1 cellular context compared by ENCODE assay signal in the genomic region with DNA sequence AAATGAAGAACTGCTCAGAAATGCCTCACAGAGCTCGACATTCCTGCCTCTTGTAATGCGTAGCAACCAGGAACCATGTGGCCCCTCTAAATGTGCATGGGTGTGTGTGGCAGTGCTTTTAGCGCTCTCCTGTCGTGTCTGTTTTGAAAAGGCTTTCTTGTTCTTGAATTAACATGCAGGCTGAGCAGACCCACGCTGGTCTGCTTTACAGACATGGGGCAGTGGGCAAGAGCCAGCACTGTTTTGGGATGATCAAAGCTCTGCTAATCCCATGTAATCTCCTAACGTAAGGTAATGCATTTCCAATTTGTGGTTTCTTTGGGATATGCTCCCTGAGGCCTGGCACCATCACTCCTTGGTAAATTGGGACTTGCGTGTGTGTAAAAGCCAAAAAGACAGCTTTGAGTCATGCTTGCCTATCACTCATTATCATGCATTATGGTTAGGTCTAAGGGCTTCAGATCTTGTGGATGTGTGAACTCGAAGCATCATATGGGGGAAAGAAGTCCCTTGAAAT.
TF ChIP-seq lines count a peak whose summit lies in the region.

No MANE protein-coding gene starts in this region.

TF ChIP-seq in H1, 55 proteins besides CTCF, POLR2A, EP300 and RAD21 (continued from another document):
- TF ChIP-seq, protein P1, sequence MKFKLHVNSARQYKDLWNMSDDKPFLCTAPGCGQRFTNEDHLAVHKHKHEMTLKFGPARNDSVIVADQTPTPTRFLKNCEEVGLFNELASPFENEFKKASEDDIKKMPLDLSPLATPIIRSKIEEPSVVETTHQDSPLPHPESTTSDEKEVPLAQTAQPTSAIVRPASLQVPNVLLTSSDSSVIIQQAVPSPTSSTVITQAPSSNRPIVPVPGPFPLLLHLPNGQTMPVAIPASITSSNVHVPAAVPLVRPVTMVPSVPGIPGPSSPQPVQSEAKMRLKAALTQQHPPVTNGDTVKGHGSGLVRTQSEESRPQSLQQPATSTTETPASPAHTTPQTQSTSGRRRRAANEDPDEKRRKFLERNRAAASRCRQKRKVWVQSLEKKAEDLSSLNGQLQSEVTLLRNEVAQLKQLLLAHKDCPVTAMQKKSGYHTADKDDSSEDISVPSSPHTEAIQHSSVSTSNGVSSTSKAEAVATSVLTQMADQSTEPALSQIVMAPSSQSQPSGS (IDR thresholded peaks at IDR 0.05; ENCODE audit: low read length), result no peak
- TF ChIP-seq BCL11A (IDR thresholded peaks at IDR 0.05; ENCODE audit: low read depth in 2 of 2, low read length in 2 of 2) (no peak), YY1 (IDR thresholded peaks at IDR 0.05; ENCODE audit: low read depth, low read length) (no peak), TCF12 (IDR thresholded peaks at IDR 0.05; ENCODE audit: low read depth, low read length) (no peak), KDM1A (IDR thresholded peaks at IDR 0.05; ENCODE audit: borderline replicate concordance, low read length) (no peak), NANOG (IDR thresholded peaks at IDR 0.05; ENCODE audit: insufficient read depth, low read depth, low read length, poor library complexity, severe bottlenecking) (peak; percentile 8), SIN3A (conservative IDR thresholded peaks at IDR 0.05 in 1 of 2, IDR thresholded peaks at IDR 0.05 in 1 of 2; ENCODE audit: low read depth in 1 of 2, low read length in 2 of 2) (0 out of 4 replicates have a peak, but pooled peaks of 1 of the 2 experiments have one; percentile 26), ASH2L (IDR thresholded peaks at IDR 0.05; ENCODE audit: low read length) (peak; percentile 25), BACH1 (IDR thresholded peaks at IDR 0.05; ENCODE audit: low read length) (no peak), HDAC2 (IDR thresholded peaks at IDR 0.05; ENCODE audit: borderline replicate concordance in 1 of 2, low read depth in 2 of 2, low read length in 2 of 2) (0 out of 4 replicates have a peak, but pooled peaks of 1 of the 2 experiments have one; percentile 60), SP1 (IDR thresholded peaks at IDR 0.05; ENCODE audit: low read depth, low read length) (0 out of 2 replicates have a peak, but pooled peaks have one; percentile 34), KDM5A (IDR thresholded peaks at IDR 0.05; ENCODE audit: low read length) (no peak), SP4 (IDR thresholded peaks at IDR 0.05; ENCODE audit: low read length) (no peak)
- TF ChIP-seq, protein P2, sequence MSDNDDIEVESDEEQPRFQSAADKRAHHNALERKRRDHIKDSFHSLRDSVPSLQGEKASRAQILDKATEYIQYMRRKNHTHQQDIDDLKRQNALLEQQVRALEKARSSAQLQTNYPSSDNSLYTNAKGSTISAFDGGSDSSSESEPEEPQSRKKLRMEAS (IDR thresholded peaks at IDR 0.05), result peak; percentile 76
- TF ChIP-seq, protein P3, sequence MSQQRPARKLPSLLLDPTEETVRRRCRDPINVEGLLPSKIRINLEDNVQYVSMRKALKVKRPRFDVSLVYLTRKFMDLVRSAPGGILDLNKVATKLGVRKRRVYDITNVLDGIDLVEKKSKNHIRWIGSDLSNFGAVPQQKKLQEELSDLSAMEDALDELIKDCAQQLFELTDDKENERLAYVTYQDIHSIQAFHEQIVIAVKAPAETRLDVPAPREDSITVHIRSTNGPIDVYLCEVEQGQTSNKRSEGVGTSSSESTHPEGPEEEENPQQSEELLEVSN (IDR thresholded peaks at IDR 0.05), result peak; percentile 45; the same call in 1 of the 2 replicates
- TF ChIP-seq, protein P4, sequence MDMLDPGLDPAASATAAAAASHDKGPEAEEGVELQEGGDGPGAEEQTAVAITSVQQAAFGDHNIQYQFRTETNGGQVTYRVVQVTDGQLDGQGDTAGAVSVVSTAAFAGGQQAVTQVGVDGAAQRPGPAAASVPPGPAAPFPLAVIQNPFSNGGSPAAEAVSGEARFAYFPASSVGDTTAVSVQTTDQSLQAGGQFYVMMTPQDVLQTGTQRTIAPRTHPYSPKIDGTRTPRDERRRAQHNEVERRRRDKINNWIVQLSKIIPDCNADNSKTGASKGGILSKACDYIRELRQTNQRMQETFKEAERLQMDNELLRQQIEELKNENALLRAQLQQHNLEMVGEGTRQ (IDR thresholded peaks at IDR 0.05; ENCODE audit: low read length), result no peak
